ENCODE assay signal across 8 cellular contexts in the genomic region with DNA sequence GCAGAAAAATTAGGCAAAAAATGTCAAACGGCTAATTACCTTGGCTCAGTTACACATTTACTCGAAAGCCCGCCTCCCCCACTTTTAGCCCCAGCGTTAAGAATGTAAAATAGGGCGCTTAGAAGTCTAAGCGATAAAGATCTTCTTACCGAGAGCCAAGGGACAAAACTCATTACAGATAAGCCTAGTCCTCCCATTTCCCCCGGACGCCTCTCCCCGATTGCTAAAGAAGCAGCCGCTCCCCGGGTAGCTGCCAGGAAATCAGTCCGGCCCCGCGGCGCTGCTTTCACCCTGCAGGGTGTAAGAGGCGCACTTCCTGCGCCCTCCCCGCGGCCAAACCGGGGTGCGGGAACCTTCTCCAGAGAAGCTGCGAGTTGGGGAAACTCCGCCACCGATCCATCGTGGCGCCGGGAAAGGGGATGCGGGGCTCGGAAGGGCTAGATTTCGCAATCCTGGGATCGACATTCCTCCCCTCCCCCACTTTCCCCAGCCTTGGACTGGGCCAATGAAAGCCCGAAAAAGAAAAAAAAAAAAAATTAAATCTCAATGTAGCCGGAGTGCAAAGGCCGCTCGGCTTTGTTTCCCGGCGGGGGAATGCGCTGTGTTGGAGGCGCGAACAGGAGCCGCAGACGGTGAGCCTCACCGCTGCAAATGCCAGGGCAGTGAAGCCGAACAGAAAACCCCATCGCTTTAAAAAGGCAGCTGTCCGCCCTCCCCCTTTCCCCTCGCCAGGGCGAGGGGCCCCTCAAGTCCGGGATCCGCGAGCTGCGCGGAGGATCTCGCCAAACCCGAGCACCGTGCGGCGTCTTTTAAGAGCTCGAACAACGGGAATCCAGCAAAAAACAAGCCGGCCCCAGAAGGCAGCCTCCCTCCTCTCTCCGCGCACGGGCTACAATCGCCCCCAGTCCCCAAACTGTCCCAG. TPM values are rescaled to one million over a fixed set of nuclear protein-coding genes. Genes with fewer than 3 reads are reported as not detected.
A peak's percentile ranks its signal among the peaks of the same experiment; 100 is the strongest.
DNase-seq lines count a peak whose midpoint lies in the region; ATAC-seq, FAIRE-seq and TF ChIP-seq lines count a peak whose summit lies in the region.

No MANE protein-coding gene starts in this region.

- peak overlapping the region; percentile 87 for H3K9ac ChIP-seq in BLaER1
- H3K9ac ChIP-seq in skeletal muscle satellite cell (ENCODE audit: low read depth, low read length), result peak overlapping the region; percentile 96

- DNase-seq in OCI-M1 (lab: John Stamatoyannopoulos, UW), result peak; percentile 79
- peak; percentile 66 for DNase-seq in bronchial epithelial cell (ENCODE audit: low read depth)
- DNase-seq in iris pigment epithelial cell (ENCODE audit: low read depth), result peak; percentile 91
- no peak for DNase-seq in activated effector memory CD4-positive, alpha-beta T cell treated with Interleukin-2 at 50 U/mL for 16 hours

- H3K36me3 ChIP-seq in BLaER1, result no peaks in the 10 kb centered on the region
- H3K36me3 ChIP-seq in bronchial epithelial cell (ENCODE audit: control insufficient read depth, insufficient read depth, low read length), result no peaks in the 10 kb centered on the region
- H3K36me3 ChIP-seq in skeletal muscle satellite cell (ENCODE audit: insufficient read depth, low read length), result no peaks in the 10 kb centered on the region

- peak; percentile 9 for ATAC-seq in GM19025 (IDR thresholded peaks at IDR 0.05; ENCODE audit: low read depth, unreplicated experiment)
- peak; percentile 51 for ATAC-seq in HG03571 (IDR thresholded peaks at IDR 0.05; ENCODE audit: unreplicated experiment)

- peak; percentile 22 for TF ChIP-seq CTCF in bronchial epithelial cell (IDR thresholded peaks at IDR 0.05; ENCODE audit: insufficient read depth, low read length, severe bottlenecking)

- H3K4me1 ChIP-seq in BLaER1 (peaks cover 34% of the 10 kb centered on the region), skeletal muscle satellite cell (ENCODE audit: control insufficient read depth, insufficient read depth, low read length) (peaks cover 28% of the 10 kb centered on the region)

- H3K4me2 ChIP-seq in BLaER1 (peak overlapping the region; percentile 98), skeletal muscle satellite cell (ENCODE audit: low read length) (peak overlapping the region; percentile 100)

- H3K4me3 ChIP-seq in BLaER1, result peak overlapping the region; percentile 83
- H3K4me3 ChIP-seq in bronchial epithelial cell (ENCODE audit: low read depth, low read length), result peak overlapping the region; percentile 71
- peak overlapping the region; percentile 89 for H3K4me3 ChIP-seq in skeletal muscle satellite cell (ENCODE audit: low read length)

- peaks cover 36% of the 10 kb centered on the region for H4K20me1 ChIP-seq in BLaER1

- peak overlapping the region; percentile 88 for H3K27ac ChIP-seq in BLaER1

- H3K9me3 ChIP-seq in BLaER1 (0 out of 2 replicates have a peak, but pooled peaks cover 6% of the 10 kb centered on the region), skeletal muscle satellite cell (replicated peaks; ENCODE audit: low read length) (no peaks in the 10 kb centered on the region)

- H3K27me3 ChIP-seq in BLaER1 (peaks cover 37% of the 10 kb centered on the region), bronchial epithelial cell (ENCODE audit: control insufficient read depth, insufficient read depth, low read length) (no peaks in the 10 kb centered on the region), skeletal muscle satellite cell (ENCODE audit: control insufficient read depth, insufficient read depth, low read length) (no peaks in the 10 kb centered on the region)

- FAIRE-seq in bronchial epithelial cell (lab: Jason Lieb, UNC), result no peak

RNA-seq across cellular contexts. Expression of a gene that starts 0.7 kb away (rescaled TPM):
- 9.6 and 11.1 TPM in 2 replicates for total RNA-seq in bronchial epithelial cell
- 41.3 and 52.2 TPM in 2 replicates for total RNA-seq in skeletal muscle satellite cell (2012; rRNA removed)
